ENCODE assay signal across 14 cellular contexts in genomic region chr4:74402692-74403460, GRCh38. TPM values are rescaled to one million over a fixed set of nuclear protein-coding genes. Genes with fewer than 3 reads are reported as not detected.
DNase-seq lines count a peak whose midpoint lies in the region; ATAC-seq and TF ChIP-seq lines count a peak whose summit lies in the region.
"Had no signal": no experiment of that assay in that cellular context is flagged by ENCODE, and none has a peak within 500 bp of the region (broad histone marks: within the 10 kb centered on the region; RNA-seq: fewer than 3 reads in every experiment).

No MANE protein-coding gene starts in this region.

- no peaks in the 10 kb centered on the region for H3K36me3 ChIP-seq in GM23338 (ENCODE audit: insufficient read depth)
- H3K36me3 ChIP-seq: Peyer's patch had no signal

- no peak overlapping the region for H3K27ac ChIP-seq in GM23338 (ENCODE audit: low read depth)
- H3K27ac ChIP-seq: Peyer's patch had no signal

- H3K4me1 ChIP-seq in GM23338 (ENCODE audit: insufficient read depth), result no peaks in the 10 kb centered on the region
- H3K4me1 ChIP-seq: Peyer's patch had no signal

- no peak for TF ChIP-seq CTCF in omental fat pad (IDR thresholded peaks at IDR 0.05)
- TF ChIP-seq CTCF in GM23338 (conservative IDR thresholded peaks at IDR 0.05; ENCODE audit: low read depth in 2 of 2), result no peak

- no peaks in the 10 kb centered on the region for H4K20me1 ChIP-seq in GM23338 (replicated peaks; ENCODE audit: insufficient read depth)

- no peak overlapping the region for H3K27ac Mint-ChIP-seq in GM23338
- H3K27ac Mint-ChIP-seq: activated naive CD8-positive, alpha-beta T cell treated with anti-CD3 and anti-CD28 coated beads, Interleukin-2, amount 50 U/mL, for 24 hours had no signal

- no peaks in the 10 kb centered on the region for H3K27me3 ChIP-seq in GM23338 (ENCODE audit: insufficient read depth)
- H3K27me3 ChIP-seq: Peyer's patch had no signal

- H3K4me3 ChIP-seq in GM23338, result no peak overlapping the region
- H3K4me3 ChIP-seq: Peyer's patch had no signal

- ATAC-seq in GM19328 (IDR thresholded peaks at IDR 0.05; ENCODE audit: unreplicated experiment) (peak; percentile 81), HG02763 (IDR thresholded peaks at IDR 0.05; ENCODE audit: unreplicated experiment) (peak; percentile 96), HG03521 (IDR thresholded peaks at IDR 0.05; ENCODE audit: unreplicated experiment) (peak; percentile 97), omental fat pad (ENCODE audit: low FRiP score) (peak; percentile 62), GM23338 (no peak)
- ATAC-seq: activated naive CD8-positive, alpha-beta T cell treated with anti-CD3 and anti-CD28 coated beads, Interleukin-2, amount 50 U/mL, for 24 hours had no signal

- no peak overlapping the region for H2AFZ ChIP-seq in GM23338

- H3K4me3 Mint-ChIP-seq in GM23338, result no peak overlapping the region
- H3K4me3 Mint-ChIP-seq: activated naive CD8-positive, alpha-beta T cell treated with anti-CD3 and anti-CD28 coated beads, Interleukin-2, amount 50 U/mL, for 24 hours had no signal

- no peaks in the 10 kb centered on the region for H3K9me2 ChIP-seq in GM23338 (ENCODE audit: insufficient read depth)

- no peaks in the 10 kb centered on the region for H3K27me3 Mint-ChIP-seq in GM23338 (ENCODE audit: insufficient read depth, low read depth, poor library complexity)

- peaks cover 5% of the 10 kb centered on the region; the same call in 2 of the 3 replicates for H3K9me3 Mint-ChIP-seq in GM23338
- H3K9me3 Mint-ChIP-seq: activated naive CD8-positive, alpha-beta T cell treated with anti-CD3 and anti-CD28 coated beads, Interleukin-2, amount 50 U/mL, for 24 hours had no signal

- H3K4me2 ChIP-seq in GM23338, result no peak overlapping the region

- H3K79me2 ChIP-seq in GM23338 (replicated peaks; ENCODE audit: insufficient read depth), result no peaks in the 10 kb centered on the region

- DNase-seq in omental fat pad (ENCODE audit: low spot score) (no peak), NCI-H187 treated with DMSO at 0.1 percent for 48 hours (lab: John Stamatoyannopoulos, UW) (no peak), GM23338 (ENCODE audit: low spot score) (no peak)
- no peak for DNase-seq in stimulated activated CD4-positive, alpha-beta T cell treated with anti-CD3 and anti-CD28 coated beads, Interleukin-4, amount 100 ng/mL, for 1 hour
- no peak for DNase-seq in stimulated activated CD4-positive, alpha-beta T cell treated with anti-CD3 and anti-CD28 coated beads, Interleukin-2, amount 100 ng/mL, for 24 hours
- DNase-seq: activated CD4-positive, alpha-beta T cell treated with anti-CD3 and anti-CD28 coated beads for 4 hours; activated naive CD8-positive, alpha-beta T cell treated with anti-CD3 and anti-CD28 coated beads, Interleukin-2, amount 50 U/mL, for 24 hours; H7; kidney glomerular epithelial cell; NCI-H1105 treated with DMSO at 0.1 percent for 48 hours; Peyer's patch had no signal

- H3K36me3 Mint-ChIP-seq in GM23338 (ENCODE audit: low read depth), result no peaks in the 10 kb centered on the region; the same call in 2 of the 3 replicates

- no peaks in the 10 kb centered on the region for H3F3A ChIP-seq in GM23338 (replicated peaks; ENCODE audit: low read depth)

- H3K4me1 Mint-ChIP-seq in GM23338, result no peaks in the 10 kb centered on the region; the same call in 2 of the 3 replicates

TF ChIP-seq in GM23338, 12 proteins besides CTCF, POLR2A, EP300 and RAD21:
- TF ChIP-seq POLR2AphosphoS5 (IDR thresholded peaks at IDR 0.05; ENCODE audit: low read depth) (no peak), ZNF331 (CRISPR knock-in tag; IDR thresholded peaks at IDR 0.05; ENCODE audit: low read depth) (no peak), EZH2 (IDR thresholded peaks at IDR 0.05; ENCODE audit: low read depth, unreplicated experiment) (no peak), ZNF114 (CRISPR knock-in tag; IDR thresholded peaks at IDR 0.05) (no peak), CREB1 (CRISPR knock-in tag; IDR thresholded peaks at IDR 0.05; ENCODE audit: low read depth) (no peak), STAT1 (IDR thresholded peaks at IDR 0.05; ENCODE audit: unreplicated experiment) (no peak), JUNB (IDR thresholded peaks at IDR 0.05; ENCODE audit: unreplicated experiment) (no peak), ETS1 (IDR thresholded peaks at IDR 0.05) (no peak), EZH2phosphoT487 (IDR thresholded peaks at IDR 0.05; ENCODE audit: unreplicated experiment) (no peak)
- TF ChIP-seq, protein P1, sequence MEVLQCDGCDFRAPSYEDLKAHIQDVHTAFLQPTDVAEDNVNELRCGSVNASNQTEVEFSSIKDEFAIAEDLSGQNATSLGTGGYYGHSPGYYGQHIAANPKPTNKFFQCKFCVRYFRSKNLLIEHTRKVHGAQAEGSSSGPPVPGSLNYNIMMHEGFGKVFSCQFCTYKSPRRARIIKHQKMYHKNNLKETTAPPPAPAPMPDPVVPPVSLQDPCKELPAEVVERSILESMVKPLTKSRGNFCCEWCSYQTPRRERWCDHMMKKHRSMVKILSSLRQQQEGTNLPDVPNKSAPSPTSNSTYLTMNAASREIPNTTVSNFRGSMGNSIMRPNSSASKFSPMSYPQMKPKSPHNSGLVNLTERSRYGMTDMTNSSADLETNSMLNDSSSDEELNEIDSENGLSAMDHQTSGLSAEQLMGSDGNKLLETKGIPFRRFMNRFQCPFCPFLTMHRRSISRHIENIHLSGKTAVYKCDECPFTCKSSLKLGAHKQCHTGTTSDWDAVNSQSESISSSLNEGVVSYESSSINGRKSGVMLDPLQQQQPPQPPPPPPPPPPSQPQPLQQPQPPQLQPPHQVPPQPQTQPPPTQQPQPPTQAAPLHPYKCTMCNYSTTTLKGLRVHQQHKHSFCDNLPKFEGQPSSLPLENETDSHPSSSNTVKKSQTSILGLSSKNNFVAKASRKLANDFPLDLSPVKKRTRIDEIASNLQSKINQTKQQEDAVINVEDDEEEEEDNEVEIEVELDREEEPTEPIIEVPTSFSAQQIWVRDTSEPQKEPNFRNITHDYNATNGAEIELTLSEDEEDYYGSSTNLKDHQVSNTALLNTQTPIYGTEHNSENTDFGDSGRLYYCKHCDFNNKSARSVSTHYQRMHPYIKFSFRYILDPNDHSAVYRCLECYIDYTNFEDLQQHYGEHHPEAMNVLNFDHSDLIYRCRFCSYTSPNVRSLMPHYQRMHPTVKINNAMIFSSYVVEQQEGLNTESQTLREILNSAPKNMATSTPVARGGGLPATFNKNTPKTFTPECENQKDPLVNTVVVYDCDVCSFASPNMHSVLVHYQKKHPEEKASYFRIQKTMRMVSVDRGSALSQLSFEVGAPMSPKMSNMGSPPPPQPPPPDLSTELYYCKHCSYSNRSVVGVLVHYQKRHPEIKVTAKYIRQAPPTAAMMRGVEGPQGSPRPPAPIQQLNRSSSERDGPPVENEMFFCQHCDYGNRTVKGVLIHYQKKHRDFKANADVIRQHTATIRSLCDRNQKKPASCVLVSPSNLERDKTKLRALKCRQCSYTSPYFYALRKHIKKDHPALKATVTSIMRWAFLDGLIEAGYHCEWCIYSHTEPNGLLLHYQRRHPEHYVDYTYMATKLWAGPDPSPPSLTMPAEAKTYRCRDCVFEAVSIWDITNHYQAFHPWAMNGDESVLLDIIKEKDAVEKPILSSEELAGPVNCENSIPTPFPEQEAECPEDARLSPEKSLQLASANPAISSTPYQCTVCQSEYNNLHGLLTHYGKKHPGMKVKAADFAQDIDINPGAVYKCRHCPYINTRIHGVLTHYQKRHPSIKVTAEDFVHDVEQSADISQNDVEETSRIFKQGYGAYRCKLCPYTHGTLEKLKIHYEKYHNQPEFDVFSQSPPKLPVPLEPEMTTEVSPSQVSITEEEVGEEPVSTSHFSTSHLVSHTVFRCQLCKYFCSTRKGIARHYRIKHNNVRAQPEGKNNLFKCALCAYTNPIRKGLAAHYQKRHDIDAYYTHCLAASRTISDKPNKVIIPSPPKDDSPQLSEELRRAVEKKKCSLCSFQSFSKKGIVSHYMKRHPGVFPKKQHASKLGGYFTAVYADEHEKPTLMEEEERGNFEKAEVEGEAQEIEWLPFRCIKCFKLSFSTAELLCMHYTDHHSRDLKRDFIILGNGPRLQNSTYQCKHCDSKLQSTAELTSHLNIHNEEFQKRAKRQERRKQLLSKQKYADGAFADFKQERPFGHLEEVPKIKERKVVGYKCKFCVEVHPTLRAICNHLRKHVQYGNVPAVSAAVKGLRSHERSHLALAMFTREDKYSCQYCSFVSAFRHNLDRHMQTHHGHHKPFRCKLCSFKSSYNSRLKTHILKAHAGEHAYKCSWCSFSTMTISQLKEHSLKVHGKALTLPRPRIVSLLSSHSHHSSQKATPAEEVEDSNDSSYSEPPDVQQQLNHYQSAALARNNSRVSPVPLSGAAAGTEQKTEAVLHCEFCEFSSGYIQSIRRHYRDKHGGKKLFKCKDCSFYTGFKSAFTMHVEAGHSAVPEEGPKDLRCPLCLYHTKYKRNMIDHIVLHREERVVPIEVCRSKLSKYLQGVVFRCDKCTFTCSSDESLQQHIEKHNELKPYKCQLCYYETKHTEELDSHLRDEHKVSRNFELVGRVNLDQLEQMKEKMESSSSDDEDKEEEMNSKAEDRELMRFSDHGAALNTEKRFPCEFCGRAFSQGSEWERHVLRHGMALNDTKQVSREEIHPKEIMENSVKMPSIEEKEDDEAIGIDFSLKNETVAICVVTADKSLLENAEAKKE (CRISPR knock-in tag; IDR thresholded peaks at IDR 0.05), result no peak

RNA-seq across cellular contexts. Expression of gene EREG, which starts 37.9 kb away (rescaled TPM):
- total RNA-seq in omental fat pad, result 10 to 100 TPM in 1 of 4 donors, 1 to 10 TPM in 3; 1.7 to 16.3 (median 7.9) TPM
- 4.2 TPM in 1 of 2 replicates, not detected in the other for total RNA-seq in GM23338 (2014; rRNA removed; shearing (Covaris generic))
- polyA plus RNA-seq in GM23338 (2016; fragmentation: Nextera tagmentation; extraction: Ambion mirVana), result not detected in 2 replicates
- total RNA-seq: H7 had no signal

RNA-seq across cellular contexts. Expression of gene AREG, which starts 42.1 kb away (rescaled TPM):
- 100 to 1,000 TPM in 1 of 4 donors, 10 to 100 TPM in 3; 31.2 to 202 (median 43.7) TPM for total RNA-seq in omental fat pad
- not detected in 2 replicates for total RNA-seq in GM23338 (2014; rRNA removed; shearing (Covaris generic))
- 0.45 TPM in 1 of 2 replicates, not detected in the other for polyA plus RNA-seq in GM23338 (2016; fragmentation: Nextera tagmentation; extraction: Ambion mirVana)
- total RNA-seq: H7 had no signal

Comparison
In these comparisons a context has a peak if more than half of its experiments do, and no peak if none do; other contexts are left out.
1. RNA of gene AREG, which starts 42.1 kb away (total RNA-seq): 31.2 to 202 TPM in omental fat pad; not detected in GM23338; every median in the first group is over 10 times any median in the second.